In genomic region chr5:141031006-141031405, GRCh38 we compare ENCODE assay signal across 37 cellular contexts. TPM values are rescaled to one million over a fixed set of nuclear protein-coding genes. Genes with fewer than 3 reads are reported as not detected.
"Had no signal": no experiment of that assay in that cellular context is flagged by ENCODE, and none has a peak within 500 bp of the region (broad histone marks: within the 10 kb centered on the region; RNA-seq: fewer than 3 reads in every experiment).

No MANE protein-coding gene starts in this region.

- H3K36me3 ChIP-seq: adrenal gland, ascending aorta, brain microvascular endothelial cell, breast epithelium, cardiac muscle cell had no signal

- ATAC-seq: activated naive CD4-positive, alpha-beta T cell treated with anti-CD3 and anti-CD28 coated beads, Interleukin-2, amount 50 U/mL, for 72 hours; activated naive CD8-positive, alpha-beta T cell treated with anti-CD3 and anti-CD28 coated beads, Interleukin-2, amount 50 U/mL, for 24 hours; activated T-cell treated with anti-CD3 and anti-CD28 coated beads, Interleukin-2, amount 50 U/mL, for 4 hours; activated T-cell treated with anti-CD3 and anti-CD28 coated beads, Interleukin-2, amount 50 U/mL, for 72 hours; activated T-helper 17 cell treated with anti-CD3 and anti-CD28 coated beads, Interleukin-2, amount 50 U/mL, for 72 hours; body of pancreas had no signal

- H3K4me1 ChIP-seq: adrenal gland, ascending aorta, body of pancreas, breast epithelium had no signal

- H3K27me3 ChIP-seq: adrenal gland, ascending aorta, body of pancreas, brain microvascular endothelial cell, breast epithelium, cardiac muscle cell had no signal

- H3K4me3 ChIP-seq: adrenal gland, ascending aorta, body of pancreas, breast epithelium, cardiac muscle cell had no signal

- DNase-seq: activated effector memory CD4-positive, alpha-beta T cell treated with anti-CD3 and anti-CD28 coated beads, Interleukin-2, amount 50 U/mL, for 16 hours; activated effector memory CD4-positive, alpha-beta T cell treated with Interleukin-2 at 50 U/mL for 16 hours; activated gamma-delta T cell; activated gamma-delta T cell treated with Interleukin-2 at 50 U/mL for 16 hours; activated naive CD4-positive, alpha-beta T cell; activated naive CD4-positive, alpha-beta T cell treated with anti-CD3 and anti-CD28 coated beads for 36 hours; activated naive CD4-positive, alpha-beta T cell treated with anti-CD3 and anti-CD28 coated beads, Interleukin-2, amount 10 ng/mL, durations not matched to agents 7 days and 5 days; activated naive CD4-positive, alpha-beta T cell treated with anti-CD3 and anti-CD28 coated beads, Interleukin-2, amount 50 U/mL, for 16 hours; activated naive CD4-positive, alpha-beta T cell treated with Interleukin-2 at 50 U/mL for 16 hours; activated naive CD8-positive, alpha-beta T cell treated with anti-CD3 and anti-CD28 coated beads for 36 hours; activated naive CD8-positive, alpha-beta T cell treated with anti-CD3 and anti-CD28 coated beads, Interleukin-2, amount 10 ng/mL, durations not matched to agents 7 days and 5 days; activated naive CD8-positive, alpha-beta T cell treated with anti-CD3 and anti-CD28 coated beads, Interleukin-2, amount 50 U/mL, for 24 hours; activated T-cell treated with anti-CD3 and anti-CD28 coated beads, Interleukin-2, amount 50 U/mL, for 1 hour; activated T-cell treated with anti-CD3 and anti-CD28 coated beads, Interleukin-2, amount 50 U/mL, for 24 hours; activated T-cell treated with anti-CD3 and anti-CD28 coated beads, Interleukin-2, amount 50 U/mL, for 4 hours; activated T-cell treated with anti-CD3 and anti-CD28 coated beads, Interleukin-2, amount 50 U/mL, for 48 hours; activated T-cell treated with anti-CD3 and anti-CD28 coated beads, Interleukin-2, amount 50 U/mL, for 72 hours; adrenal gland; amniotic stem cell; amygdala; anterior cingulate cortex; aorta; body of pancreas; brain microvascular endothelial cell; caudate nucleus; central memory CD4-positive, alpha-beta T cell; cerebellar nuclear complex had no signal

- H3K27ac ChIP-seq: adrenal gland, ascending aorta, body of pancreas, brain microvascular endothelial cell, breast epithelium, cardiac muscle cell had no signal

- H3K9me3 ChIP-seq: adrenal gland, ascending aorta, body of pancreas, breast epithelium had no signal

RNA-seq across cellular contexts. Expression of gene PCDHB1, which starts 20.2 kb away (rescaled TPM):
- total RNA-seq: activated naive CD4-positive, alpha-beta T cell treated with anti-CD3 and anti-CD28 coated beads for 36 hours; activated naive CD4-positive, alpha-beta T cell treated with anti-CD3 and anti-CD28 coated beads, Interleukin-2, amount 50 U/mL, for 72 hours; activated naive CD8-positive, alpha-beta T cell treated with anti-CD3 and anti-CD28 coated beads for 36 hours; activated naive CD8-positive, alpha-beta T cell treated with anti-CD3 and anti-CD28 coated beads, Interleukin-2, amount 10 ng/mL, durations not matched to agents 7 days and 5 days; activated T-cell treated with anti-CD3 and anti-CD28 coated beads, Interleukin-2, amount 50 U/mL, for 4 hours; activated T-cell treated with anti-CD3 and anti-CD28 coated beads, Interleukin-2, amount 50 U/mL, for 72 hours; activated T-helper 1 cell treated with anti-CD3 and anti-CD28 coated beads, Interleukin-12 subunit alpha, Interleukin-12 subunit beta, Interleukin-2, Interleukin-4 antibody, amounts not matched to agents 30 ng/mL and 10 ng/mL and 1 ng/mL, durations not matched to agents 14 hours and 24 hours and 36 hours; activated T-helper 17 cell treated with anti-CD3 and anti-CD28 coated beads, Interleukin-2, amount 50 U/mL, for 72 hours; activated T-helper 2 cell treated with anti-CD3 and anti-CD28 coated beads, Interferon-gamma antibody, Interleukin-2, Interleukin-4, amounts not matched to agents 10 μg/mL and 5 μg/mL and 100 μg/mL, durations not matched to agents 14 hours and 24 hours and 36 hours; aorta; ascending aorta; astrocyte; bronchial epithelial cell; cardiac septum had no signal
- polyA plus RNA-seq: aorta, cardiac muscle cell had no signal
